Comparison of ENCODE assay signal across 1 cellular context in the genomic region with DNA sequence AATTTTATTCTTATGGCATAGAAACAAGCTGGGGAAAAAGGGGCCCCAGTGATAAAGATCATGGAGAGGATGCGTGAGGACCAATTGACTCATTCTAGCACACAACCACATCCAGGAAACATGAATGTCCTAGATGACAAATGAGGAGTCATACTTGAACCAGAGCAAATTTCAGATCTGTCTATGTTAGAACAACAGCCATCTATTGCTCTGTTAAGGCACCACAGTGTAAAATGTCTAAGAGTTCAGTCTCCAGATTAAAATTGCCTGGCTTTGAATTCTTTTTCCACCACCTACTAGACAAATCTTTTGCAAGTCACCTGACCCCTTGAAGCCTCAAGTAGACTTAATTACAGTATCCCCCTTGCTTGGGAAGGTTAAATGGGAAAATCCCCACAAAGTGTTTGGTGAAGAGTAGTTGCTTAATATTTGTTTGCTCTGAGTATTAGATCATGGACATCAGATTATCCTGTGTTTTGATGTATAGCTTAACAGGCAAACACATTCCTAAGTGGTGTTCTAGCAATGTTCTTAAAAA.
A peak's percentile ranks its signal among the peaks of the same experiment; 100 is the strongest.
TF ChIP-seq lines count a peak whose summit lies in the region.

No MANE protein-coding gene starts in this region.

TF ChIP-seq in HepG2, 621 proteins besides CTCF, POLR2A, EP300 and RAD21 (continued from another document):
- TF ChIP-seq, protein P1, sequence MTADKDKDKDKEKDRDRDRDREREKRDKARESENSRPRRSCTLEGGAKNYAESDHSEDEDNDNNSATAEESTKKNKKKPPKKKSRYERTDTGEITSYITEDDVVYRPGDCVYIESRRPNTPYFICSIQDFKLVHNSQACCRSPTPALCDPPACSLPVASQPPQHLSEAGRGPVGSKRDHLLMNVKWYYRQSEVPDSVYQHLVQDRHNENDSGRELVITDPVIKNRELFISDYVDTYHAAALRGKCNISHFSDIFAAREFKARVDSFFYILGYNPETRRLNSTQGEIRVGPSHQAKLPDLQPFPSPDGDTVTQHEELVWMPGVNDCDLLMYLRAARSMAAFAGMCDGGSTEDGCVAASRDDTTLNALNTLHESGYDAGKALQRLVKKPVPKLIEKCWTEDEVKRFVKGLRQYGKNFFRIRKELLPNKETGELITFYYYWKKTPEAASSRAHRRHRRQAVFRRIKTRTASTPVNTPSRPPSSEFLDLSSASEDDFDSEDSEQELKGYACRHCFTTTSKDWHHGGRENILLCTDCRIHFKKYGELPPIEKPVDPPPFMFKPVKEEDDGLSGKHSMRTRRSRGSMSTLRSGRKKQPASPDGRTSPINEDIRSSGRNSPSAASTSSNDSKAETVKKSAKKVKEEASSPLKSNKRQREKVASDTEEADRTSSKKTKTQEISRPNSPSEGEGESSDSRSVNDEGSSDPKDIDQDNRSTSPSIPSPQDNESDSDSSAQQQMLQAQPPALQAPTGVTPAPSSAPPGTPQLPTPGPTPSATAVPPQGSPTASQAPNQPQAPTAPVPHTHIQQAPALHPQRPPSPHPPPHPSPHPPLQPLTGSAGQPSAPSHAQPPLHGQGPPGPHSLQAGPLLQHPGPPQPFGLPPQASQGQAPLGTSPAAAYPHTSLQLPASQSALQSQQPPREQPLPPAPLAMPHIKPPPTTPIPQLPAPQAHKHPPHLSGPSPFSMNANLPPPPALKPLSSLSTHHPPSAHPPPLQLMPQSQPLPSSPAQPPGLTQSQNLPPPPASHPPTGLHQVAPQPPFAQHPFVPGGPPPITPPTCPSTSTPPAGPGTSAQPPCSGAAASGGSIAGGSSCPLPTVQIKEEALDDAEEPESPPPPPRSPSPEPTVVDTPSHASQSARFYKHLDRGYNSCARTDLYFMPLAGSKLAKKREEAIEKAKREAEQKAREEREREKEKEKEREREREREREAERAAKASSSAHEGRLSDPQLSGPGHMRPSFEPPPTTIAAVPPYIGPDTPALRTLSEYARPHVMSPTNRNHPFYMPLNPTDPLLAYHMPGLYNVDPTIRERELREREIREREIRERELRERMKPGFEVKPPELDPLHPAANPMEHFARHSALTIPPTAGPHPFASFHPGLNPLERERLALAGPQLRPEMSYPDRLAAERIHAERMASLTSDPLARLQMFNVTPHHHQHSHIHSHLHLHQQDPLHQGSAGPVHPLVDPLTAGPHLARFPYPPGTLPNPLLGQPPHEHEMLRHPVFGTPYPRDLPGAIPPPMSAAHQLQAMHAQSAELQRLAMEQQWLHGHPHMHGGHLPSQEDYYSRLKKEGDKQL (CRISPR knock-in tag; IDR thresholded peaks at IDR 0.05; ENCODE audit: low read depth) = peak; percentile 48; the same call in 1 of the 2 replicates
- TF ChIP-seq, protein P2, sequence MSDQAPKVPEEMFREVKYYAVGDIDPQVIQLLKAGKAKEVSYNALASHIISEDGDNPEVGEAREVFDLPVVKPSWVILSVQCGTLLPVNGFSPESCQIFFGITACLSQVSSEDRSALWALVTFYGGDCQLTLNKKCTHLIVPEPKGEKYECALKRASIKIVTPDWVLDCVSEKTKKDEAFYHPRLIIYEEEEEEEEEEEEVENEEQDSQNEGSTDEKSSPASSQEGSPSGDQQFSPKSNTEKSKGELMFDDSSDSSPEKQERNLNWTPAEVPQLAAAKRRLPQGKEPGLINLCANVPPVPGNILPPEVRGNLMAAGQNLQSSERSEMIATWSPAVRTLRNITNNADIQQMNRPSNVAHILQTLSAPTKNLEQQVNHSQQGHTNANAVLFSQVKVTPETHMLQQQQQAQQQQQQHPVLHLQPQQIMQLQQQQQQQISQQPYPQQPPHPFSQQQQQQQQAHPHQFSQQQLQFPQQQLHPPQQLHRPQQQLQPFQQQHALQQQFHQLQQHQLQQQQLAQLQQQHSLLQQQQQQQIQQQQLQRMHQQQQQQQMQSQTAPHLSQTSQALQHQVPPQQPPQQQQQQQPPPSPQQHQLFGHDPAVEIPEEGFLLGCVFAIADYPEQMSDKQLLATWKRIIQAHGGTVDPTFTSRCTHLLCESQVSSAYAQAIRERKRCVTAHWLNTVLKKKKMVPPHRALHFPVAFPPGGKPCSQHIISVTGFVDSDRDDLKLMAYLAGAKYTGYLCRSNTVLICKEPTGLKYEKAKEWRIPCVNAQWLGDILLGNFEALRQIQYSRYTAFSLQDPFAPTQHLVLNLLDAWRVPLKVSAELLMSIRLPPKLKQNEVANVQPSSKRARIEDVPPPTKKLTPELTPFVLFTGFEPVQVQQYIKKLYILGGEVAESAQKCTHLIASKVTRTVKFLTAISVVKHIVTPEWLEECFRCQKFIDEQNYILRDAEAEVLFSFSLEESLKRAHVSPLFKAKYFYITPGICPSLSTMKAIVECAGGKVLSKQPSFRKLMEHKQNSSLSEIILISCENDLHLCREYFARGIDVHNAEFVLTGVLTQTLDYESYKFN (CRISPR knock-in tag; conservative IDR thresholded peaks at IDR 0.05) = peak; percentile 70
- TF ChIP-seq, protein P3, sequence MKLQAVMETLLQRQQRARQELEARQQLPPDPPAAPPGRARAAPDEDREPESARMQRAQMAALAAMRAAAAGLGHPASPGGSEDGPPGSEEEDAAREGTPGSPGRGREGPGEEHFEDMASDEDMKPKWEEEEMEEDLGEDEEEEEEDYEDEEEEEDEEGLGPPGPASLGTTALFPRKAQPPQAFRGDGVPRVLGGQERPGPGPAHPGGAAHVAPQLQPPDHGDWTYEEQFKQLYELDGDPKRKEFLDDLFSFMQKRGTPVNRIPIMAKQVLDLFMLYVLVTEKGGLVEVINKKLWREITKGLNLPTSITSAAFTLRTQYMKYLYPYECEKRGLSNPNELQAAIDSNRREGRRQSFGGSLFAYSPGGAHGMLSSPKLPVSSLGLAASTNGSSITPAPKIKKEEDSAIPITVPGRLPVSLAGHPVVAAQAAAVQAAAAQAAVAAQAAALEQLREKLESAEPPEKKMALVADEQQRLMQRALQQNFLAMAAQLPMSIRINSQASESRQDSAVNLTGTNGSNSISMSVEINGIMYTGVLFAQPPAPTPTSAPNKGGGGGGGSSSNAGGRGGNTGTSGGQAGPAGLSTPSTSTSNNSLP (IDR thresholded peaks at IDR 0.05; ENCODE audit: low read depth, low read length) = peak; percentile 23
- peak; percentile 87 for TF ChIP-seq GATAD2A (CRISPR knock-in tag; IDR thresholded peaks at IDR 0.05)
- no peak; the same call in 1 of the 2 replicates for TF ChIP-seq ATF1 (CRISPR knock-in tag; IDR thresholded peaks at IDR 0.05)
- 0 out of 2 replicates have a peak, but pooled peaks have one; percentile 20 for TF ChIP-seq GFI1 (CRISPR knock-in tag; IDR thresholded peaks at IDR 0.05; ENCODE audit: borderline replicate concordance)
- no peak for TF ChIP-seq EZH2 (conservative IDR thresholded peaks at IDR 0.05; ENCODE audit: low read depth, low read length)
- TF ChIP-seq MTA3 (CRISPR knock-in tag; IDR thresholded peaks at IDR 0.05) = no peak
- TF ChIP-seq FOXA3 (CRISPR knock-in tag; IDR thresholded peaks at IDR 0.05) = peak; percentile 68
- TF ChIP-seq, protein P4, sequence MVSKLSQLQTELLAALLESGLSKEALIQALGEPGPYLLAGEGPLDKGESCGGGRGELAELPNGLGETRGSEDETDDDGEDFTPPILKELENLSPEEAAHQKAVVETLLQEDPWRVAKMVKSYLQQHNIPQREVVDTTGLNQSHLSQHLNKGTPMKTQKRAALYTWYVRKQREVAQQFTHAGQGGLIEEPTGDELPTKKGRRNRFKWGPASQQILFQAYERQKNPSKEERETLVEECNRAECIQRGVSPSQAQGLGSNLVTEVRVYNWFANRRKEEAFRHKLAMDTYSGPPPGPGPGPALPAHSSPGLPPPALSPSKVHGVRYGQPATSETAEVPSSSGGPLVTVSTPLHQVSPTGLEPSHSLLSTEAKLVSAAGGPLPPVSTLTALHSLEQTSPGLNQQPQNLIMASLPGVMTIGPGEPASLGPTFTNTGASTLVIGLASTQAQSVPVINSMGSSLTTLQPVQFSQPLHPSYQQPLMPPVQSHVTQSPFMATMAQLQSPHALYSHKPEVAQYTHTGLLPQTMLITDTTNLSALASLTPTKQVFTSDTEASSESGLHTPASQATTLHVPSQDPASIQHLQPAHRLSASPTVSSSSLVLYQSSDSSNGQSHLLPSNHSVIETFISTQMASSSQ (IDR thresholded peaks at IDR 0.05; ENCODE audit: low read depth) = 0 out of 2 replicates have a peak, but pooled peaks have one; percentile 22
- TF ChIP-seq, protein P4 (CRISPR knock-in tag; IDR thresholded peaks at IDR 0.05; ENCODE audit: borderline replicate concordance) = peak; percentile 61; the same call in 1 of the 2 replicates
- TF ChIP-seq ZNF329 (CRISPR knock-in tag; IDR thresholded peaks at IDR 0.05; ENCODE audit: low read depth) = no peak
- peak; percentile 15 for TF ChIP-seq HNRNPK (IDR thresholded peaks at IDR 0.05; ENCODE audit: low read depth, low read length, poor library complexity, severe bottlenecking)
